ENCODE assay signal across 15 cellular contexts in the genomic region with DNA sequence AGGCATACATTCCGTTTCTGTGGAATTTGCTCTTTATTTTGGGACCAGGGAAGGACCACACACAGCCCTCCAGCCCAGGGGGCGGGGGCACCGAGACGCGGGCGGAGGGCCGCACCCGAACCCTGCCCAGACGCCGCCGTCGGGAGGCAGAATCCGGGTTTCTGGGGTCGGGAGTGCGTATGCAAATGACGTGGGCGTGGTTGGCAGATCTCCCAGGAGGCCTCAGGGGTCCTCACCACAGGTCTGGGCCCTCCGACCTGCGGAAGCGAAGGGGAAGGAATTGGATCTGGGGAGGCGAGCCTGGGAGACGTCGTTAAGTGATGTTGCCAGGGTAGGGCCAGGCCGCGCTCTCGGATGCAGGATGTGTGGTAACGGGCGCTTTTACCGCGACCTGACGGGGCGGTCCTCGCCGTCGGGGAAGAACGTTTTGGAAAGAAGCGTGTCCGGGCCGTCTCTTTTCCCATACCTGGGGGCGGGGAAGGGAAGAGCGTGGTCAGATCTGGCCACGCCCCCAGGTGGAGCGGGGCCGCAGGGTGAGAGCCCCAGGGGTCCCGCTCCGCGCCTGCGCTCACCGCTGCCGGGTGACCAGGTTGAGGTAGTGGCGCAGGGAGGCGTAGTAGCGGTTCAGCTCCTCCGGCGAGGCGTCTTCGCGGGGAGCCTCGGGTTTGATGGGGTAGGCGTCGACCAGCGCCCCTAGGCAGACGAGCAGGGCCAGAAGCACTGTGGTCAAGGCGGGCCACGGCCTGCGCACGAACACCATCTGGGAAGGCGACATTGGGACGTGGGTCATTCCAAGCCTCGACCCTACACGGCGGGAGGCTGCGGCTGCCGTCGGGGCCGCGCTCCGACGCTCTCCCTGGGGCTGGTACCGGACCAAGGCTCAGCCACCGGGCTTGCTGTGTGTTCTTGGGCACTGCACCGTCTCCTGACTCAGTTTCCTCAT. TPM values are rescaled to one million over a fixed set of nuclear protein-coding genes. Genes with fewer than 3 reads are reported as not detected.
A peak's percentile ranks its signal among the peaks of the same experiment; 100 is the strongest.
DNase-seq lines count a peak whose midpoint lies in the region; ATAC-seq and TF ChIP-seq lines count a peak whose summit lies in the region.
"Had no signal": no experiment of that assay in that cellular context is flagged by ENCODE, and none has a peak within 500 bp of the region (broad histone marks: within the 10 kb centered on the region; RNA-seq: fewer than 3 reads in every experiment).

No MANE protein-coding gene starts in this region.

- intact Hi-C loops in breast epithelium (cut with DNase I; ENCODE audit: low total_unique reads) = no loop called here
- intact Hi-C loops in MCF 10A (cut with micrococcal nuclease) = no loop called here

- TF ChIP-seq CTCF in breast epithelium (IDR thresholded peaks at IDR 0.05) = no peak
- no peak for TF ChIP-seq CTCF in MCF 10A (IDR thresholded peaks at IDR 0.05; ENCODE audit: unreplicated experiment)

- H3K4me3 Mint-ChIP-seq in MCF 10A (ENCODE audit: unreplicated experiment) = no peak overlapping the region
- no peak overlapping the region for H3K4me3 Mint-ChIP-seq in activated CD4-positive, alpha-beta memory T cell treated with anti-CD3 and anti-CD28 coated beads, Interleukin-2, amount 10 ng/mL, durations not matched to agents 7 days and 5 days
- H3K4me3 Mint-ChIP-seq in stimulated activated naive B cell treated with anti-CD40 and anti-IgM and Interleukin-4, amounts not matched to agents 10 μg/mL and 1 μg/mL and 100 μg/mL, for 72 hours = peak overlapping the region; percentile 23 to 49
- H3K4me3 Mint-ChIP-seq in activated CD4-positive, alpha-beta T cell treated with anti-CD3 and anti-CD28 coated beads, Interleukin-2, amount 10 ng/mL, durations not matched to agents 7 days and 5 days = no peak overlapping the region
- H3K4me3 Mint-ChIP-seq: CD4-positive, alpha-beta T cell; dendritic cell treated with granulocyte-macrophage colony-stimulating factor and Interleukin-4, amounts not matched to agents 40 ng/mL and 50 ng/mL, for 4 days; T-cell had no signal

- H3K4me3 ChIP-seq in breast epithelium (peak overlapping the region in 2 of 3 donors; percentile 16 to 53), iPS-20b (ENCODE audit: low read length) (peak overlapping the region; percentile 75)

- TF ChIP-seq POLR2A in breast epithelium (IDR thresholded peaks at IDR 0.05) = no peak

- H3K36me3 ChIP-seq in breast epithelium = no peaks in the 10 kb centered on the region
- H3K36me3 ChIP-seq in iPS-20b (ENCODE audit: insufficient read depth, low read depth, low read length) = no peaks in the 10 kb centered on the region
- H3K36me3 ChIP-seq: neutrophil had no signal

- CTCF ChIA-PET in MCF 10A (lab: Yijun Ruan, JAX) = no interaction called here
- CTCF ChIA-PET in activated CD4-positive, alpha-beta memory T cell treated with anti-CD3 and anti-CD28 coated beads, Interleukin-2, amount 10 ng/mL, durations not matched to agents 7 days and 5 days (lab: Charles Lee) = no interaction called here
- CTCF ChIA-PET in activated CD4-positive, alpha-beta T cell treated with anti-CD3 and anti-CD28 coated beads, Interleukin-2, amount 10 ng/mL, durations not matched to agents 7 days and 5 days (lab: Charles Lee) = interaction anchor here (0.7 kb wide), 1 partner anchor 18 kb away, joined by 3 read pairs; no protein-coding TSS in a partner anchor

- ATAC-seq in stimulated activated naive B cell treated with anti-CD40 and anti-IgM and Interleukin-4, amounts not matched to agents 10 μg/mL and 1 μg/mL and 100 μg/mL, for 72 hours (replicated peaks) = no peak

- H3K36me3 Mint-ChIP-seq in MCF 10A (ENCODE audit: insufficient read depth, unreplicated experiment) = no peaks in the 10 kb centered on the region
- H3K36me3 Mint-ChIP-seq in activated CD4-positive, alpha-beta memory T cell treated with anti-CD3 and anti-CD28 coated beads, Interleukin-2, amount 10 ng/mL, durations not matched to agents 7 days and 5 days (ENCODE audit: low read depth) = no peaks in the 10 kb centered on the region
- H3K36me3 Mint-ChIP-seq in stimulated activated naive B cell treated with anti-CD40 and anti-IgM and Interleukin-4, amounts not matched to agents 10 μg/mL and 1 μg/mL and 100 μg/mL, for 72 hours = peaks cover 0 to 5% of the 10 kb centered on the region in 2 donors
- H3K36me3 Mint-ChIP-seq in activated CD4-positive, alpha-beta T cell treated with anti-CD3 and anti-CD28 coated beads, Interleukin-2, amount 10 ng/mL, durations not matched to agents 7 days and 5 days (ENCODE audit: low read depth) = no peaks in the 10 kb centered on the region
- H3K36me3 Mint-ChIP-seq: T-cell had no signal

- peak overlapping the region; percentile 77; the same call in 1 of the 2 replicates for H3K9ac ChIP-seq in iPS-20b (ENCODE audit: low read depth, low read length)

- POLR2A ChIA-PET in MCF 10A (lab: Yijun Ruan, JAX) = no interaction called here
- POLR2A ChIA-PET in activated CD4-positive, alpha-beta memory T cell treated with anti-CD3 and anti-CD28 coated beads, Interleukin-2, amount 10 ng/mL, durations not matched to agents 7 days and 5 days (lab: Charles Lee) = no interaction called here
- POLR2A ChIA-PET in activated CD4-positive, alpha-beta T cell treated with anti-CD3 and anti-CD28 coated beads, Interleukin-2, amount 10 ng/mL, durations not matched to agents 7 days and 5 days (lab: Charles Lee) = no interaction called here

- H3K4me1 ChIP-seq in breast epithelium = no peaks in the 10 kb centered on the region
- H3K4me1 ChIP-seq in iPS-20b (ENCODE audit: insufficient read depth, low read length) = no peaks in the 10 kb centered on the region

- H3K27ac ChIP-seq in breast epithelium (no peak overlapping the region), iPS-20b (ENCODE audit: low read length) (no peak overlapping the region)
- H3K27ac ChIP-seq: neutrophil had no signal

- DNase-seq in breast epithelium (ENCODE audit: low spot score in 2 of 2) = no peak
- DNase-seq in MCF 10A (ENCODE audit: unreplicated experiment) = no peak
- DNase-seq in activated CD4-positive, alpha-beta memory T cell treated with anti-CD3 and anti-CD28 coated beads, Interleukin-2, amount 10 ng/mL, durations not matched to agents 7 days and 5 days = peak; percentile 26
- no peak for DNase-seq in stimulated activated naive B cell treated with anti-CD40 and anti-IgM and Interleukin-4, amounts not matched to agents 10 μg/mL and 1 μg/mL and 100 μg/mL, for 72 hours
- DNase-seq in Kasumi-1 (lab: John Stamatoyannopoulos, UW) = no peak
- no peak for DNase-seq in ureter (ENCODE audit: low spot score)
- DNase-seq in activated CD4-positive, alpha-beta T cell treated with anti-CD3 and anti-CD28 coated beads, Interleukin-2, amount 10 ng/mL, durations not matched to agents 7 days and 5 days = no peak
- DNase-seq: CD4-positive, alpha-beta T cell; head of caudate nucleus; stimulated activated CD4-positive, alpha-beta T cell treated with anti-CD3 and anti-CD28 coated beads, Interleukin-4, amount 100 ng/mL, for 24 hours; T-cell had no signal

- no peak overlapping the region for H3K27ac Mint-ChIP-seq in MCF 10A (ENCODE audit: low read depth, unreplicated experiment)
- H3K27ac Mint-ChIP-seq in activated CD4-positive, alpha-beta memory T cell treated with anti-CD3 and anti-CD28 coated beads, Interleukin-2, amount 10 ng/mL, durations not matched to agents 7 days and 5 days = no peak overlapping the region
- no peak overlapping the region for H3K27ac Mint-ChIP-seq in stimulated activated naive B cell treated with anti-CD40 and anti-IgM and Interleukin-4, amounts not matched to agents 10 μg/mL and 1 μg/mL and 100 μg/mL, for 72 hours
- H3K27ac Mint-ChIP-seq in activated CD4-positive, alpha-beta T cell treated with anti-CD3 and anti-CD28 coated beads, Interleukin-2, amount 10 ng/mL, durations not matched to agents 7 days and 5 days = no peak overlapping the region
- H3K27ac Mint-ChIP-seq: CD4-positive, alpha-beta T cell; dendritic cell treated with granulocyte-macrophage colony-stimulating factor and Interleukin-4, amounts not matched to agents 40 ng/mL and 50 ng/mL, for 4 days; T-cell had no signal

- H3K9me3 ChIP-seq in breast epithelium (no peaks in the 10 kb centered on the region), iPS-20b (ENCODE audit: insufficient read depth, low read depth, low read length) (no peaks in the 10 kb centered on the region)
- H3K9me3 ChIP-seq: neutrophil had no signal

- H3K27me3 ChIP-seq in breast epithelium (peaks cover 4 to 35% of the 10 kb centered on the region in 2 donors), iPS-20b (ENCODE audit: insufficient read depth, low read length) (peaks cover 56% of the 10 kb centered on the region)

- peaks cover 14% of the 10 kb centered on the region for H3K4me1 Mint-ChIP-seq in MCF 10A (ENCODE audit: insufficient read depth, unreplicated experiment)
- H3K4me1 Mint-ChIP-seq in activated CD4-positive, alpha-beta memory T cell treated with anti-CD3 and anti-CD28 coated beads, Interleukin-2, amount 10 ng/mL, durations not matched to agents 7 days and 5 days = peaks cover 7% of the 10 kb centered on the region
- H3K4me1 Mint-ChIP-seq in stimulated activated naive B cell treated with anti-CD40 and anti-IgM and Interleukin-4, amounts not matched to agents 10 μg/mL and 1 μg/mL and 100 μg/mL, for 72 hours = peaks cover 8 to 11% of the 10 kb centered on the region in 2 donors
- H3K4me1 Mint-ChIP-seq in activated CD4-positive, alpha-beta T cell treated with anti-CD3 and anti-CD28 coated beads, Interleukin-2, amount 10 ng/mL, durations not matched to agents 7 days and 5 days = peaks cover 3% of the 10 kb centered on the region

- peaks cover 28% of the 10 kb centered on the region for H3K27me3 Mint-ChIP-seq in MCF 10A (ENCODE audit: insufficient read depth, unreplicated experiment)
- peaks cover 44% of the 10 kb centered on the region for H3K27me3 Mint-ChIP-seq in activated CD4-positive, alpha-beta memory T cell treated with anti-CD3 and anti-CD28 coated beads, Interleukin-2, amount 10 ng/mL, durations not matched to agents 7 days and 5 days
- H3K27me3 Mint-ChIP-seq in stimulated activated naive B cell treated with anti-CD40 and anti-IgM and Interleukin-4, amounts not matched to agents 10 μg/mL and 1 μg/mL and 100 μg/mL, for 72 hours = peaks cover 64 to 87% of the 10 kb centered on the region in 2 donors
- H3K27me3 Mint-ChIP-seq in activated CD4-positive, alpha-beta T cell treated with anti-CD3 and anti-CD28 coated beads, Interleukin-2, amount 10 ng/mL, durations not matched to agents 7 days and 5 days = peaks cover 42% of the 10 kb centered on the region

- BruUV-seq in MCF 10A (replicated peaks; lab: Mats Ljungman, UMichigan) = no TSS peak

- H3K9me3 Mint-ChIP-seq in MCF 10A (ENCODE audit: unreplicated experiment) = no peaks in the 10 kb centered on the region
- no peaks in the 10 kb centered on the region for H3K9me3 Mint-ChIP-seq in activated CD4-positive, alpha-beta memory T cell treated with anti-CD3 and anti-CD28 coated beads, Interleukin-2, amount 10 ng/mL, durations not matched to agents 7 days and 5 days
- H3K9me3 Mint-ChIP-seq in stimulated activated naive B cell treated with anti-CD40 and anti-IgM and Interleukin-4, amounts not matched to agents 10 μg/mL and 1 μg/mL and 100 μg/mL, for 72 hours = no peaks in the 10 kb centered on the region
- no peaks in the 10 kb centered on the region for H3K9me3 Mint-ChIP-seq in activated CD4-positive, alpha-beta T cell treated with anti-CD3 and anti-CD28 coated beads, Interleukin-2, amount 10 ng/mL, durations not matched to agents 7 days and 5 days
- H3K9me3 Mint-ChIP-seq: CD4-positive, alpha-beta T cell; dendritic cell treated with granulocyte-macrophage colony-stimulating factor and Interleukin-4, amounts not matched to agents 40 ng/mL and 50 ng/mL, for 4 days; T-cell had no signal

RNA-seq across cellular contexts. Expression of a gene that starts 0.7 kb away (rescaled TPM):
- total RNA-seq in breast epithelium = under 1 TPM in 2 of 3 donors, not detected in 1; 0.88 to 0.98 TPM
- total RNA-seq in MCF 10A (2022) = not detected in 2 replicates
- not detected for total RNA-seq in activated CD4-positive, alpha-beta memory T cell treated with anti-CD3 and anti-CD28 coated beads, Interleukin-2, amount 10 ng/mL, durations not matched to agents 7 days and 5 days
- not detected for total RNA-seq in ureter
- total RNA-seq in activated CD4-positive, alpha-beta T cell treated with anti-CD3 and anti-CD28 coated beads, Interleukin-2, amount 10 ng/mL, durations not matched to agents 7 days and 5 days = not detected
- total RNA-seq: CD4-positive, alpha-beta T cell; T-cell; temporal lobe had no signal

RNA-seq across cellular contexts. Expression of a gene that starts 10.7 kb away (rescaled TPM):
- total RNA-seq in breast epithelium (not detected), MCF 10A (2022) (not detected in 2 replicates), ureter (not detected)
- total RNA-seq in activated CD4-positive, alpha-beta memory T cell treated with anti-CD3 and anti-CD28 coated beads, Interleukin-2, amount 10 ng/mL, durations not matched to agents 7 days and 5 days = not detected
- not detected for total RNA-seq in activated CD4-positive, alpha-beta T cell treated with anti-CD3 and anti-CD28 coated beads, Interleukin-2, amount 10 ng/mL, durations not matched to agents 7 days and 5 days
- total RNA-seq: CD4-positive, alpha-beta T cell; T-cell; temporal lobe had no signal

RNA-seq across cellular contexts. Expression of a gene that starts 45.7 kb away (rescaled TPM):
- total RNA-seq in breast epithelium (1 to 10 TPM; 2.6 to 7.9 (median 3.9) TPM), MCF 10A (2022) (not detected in 2 replicates), ureter (9.8 TPM)
- total RNA-seq in activated CD4-positive, alpha-beta memory T cell treated with anti-CD3 and anti-CD28 coated beads, Interleukin-2, amount 10 ng/mL, durations not matched to agents 7 days and 5 days = under 1 TPM; 0.48 to 0.65 TPM
- total RNA-seq in activated CD4-positive, alpha-beta T cell treated with anti-CD3 and anti-CD28 coated beads, Interleukin-2, amount 10 ng/mL, durations not matched to agents 7 days and 5 days = under 1 TPM; 0.60 to 0.69 TPM

RNA-seq across cellular contexts. Expression of a gene that starts 51.4 kb away (rescaled TPM):
- 1 to 10 TPM in 2 of 3 donors, under 1 TPM in 1; 0.16 to 5.2 (median 4.7) TPM for total RNA-seq in breast epithelium
- total RNA-seq in MCF 10A (2022) = 0.88 and 1.6 TPM in 2 replicates
- 1 to 10 TPM; 1.5 TPM for total RNA-seq in activated CD4-positive, alpha-beta memory T cell treated with anti-CD3 and anti-CD28 coated beads, Interleukin-2, amount 10 ng/mL, durations not matched to agents 7 days and 5 days
- total RNA-seq in ureter = 2.2 TPM
- total RNA-seq in activated CD4-positive, alpha-beta T cell treated with anti-CD3 and anti-CD28 coated beads, Interleukin-2, amount 10 ng/mL, durations not matched to agents 7 days and 5 days = under 1 TPM; 0.75 to 0.79 TPM

Comparison
In these comparisons a context has a peak if more than half of its experiments do, and no peak if none do; other contexts are left out.
1. H3K4me3 Mint-ChIP-seq: peak in stimulated activated naive B cell treated with anti-CD40 and anti-IgM and Interleukin-4, amounts not matched to agents 10 μg/mL and 1 μg/mL and 100 μg/mL, for 72 hours (2 of 2); none in MCF 10A (single experiment), activated CD4-positive, alpha-beta memory T cell treated with anti-CD3 and anti-CD28 coated beads, Interleukin-2, amount 10 ng/mL, durations not matched to agents 7 days and 5 days (single experiment) and activated CD4-positive, alpha-beta T cell treated with anti-CD3 and anti-CD28 coated beads, Interleukin-2, amount 10 ng/mL, durations not matched to agents 7 days and 5 days (single experiment).